9 cellular contexts compared by ENCODE assay signal in genomic region chr11:1853376-1854131, GRCh38. TPM values are rescaled to one million over a fixed set of nuclear protein-coding genes. Genes with fewer than 3 reads are reported as not detected.
DNase-seq lines count a peak whose midpoint lies in the region; ATAC-seq and TF ChIP-seq lines count a peak whose summit lies in the region.
"Had no signal": no experiment of that assay in that cellular context is flagged by ENCODE, and none has a peak within 500 bp of the region (broad histone marks: within the 10 kb centered on the region; RNA-seq: fewer than 3 reads in every experiment).

No MANE protein-coding gene starts in this region.

- peak overlapping the region; percentile 89 to 100 (median 99) for H3K4me2 ChIP-seq in BLaER1 treated with 17β-estradiol and CSF1 and Interleukin-3, amounts not matched to agents 10 nM and 100 nM

- H3K36me3 Mint-ChIP-seq in activated T-helper 1 cell treated with anti-CD3 and anti-CD28 coated beads, Interleukin-12 subunit alpha, Interleukin-12 subunit beta, Interleukin-2, Interleukin-4 antibody, amounts not matched to agents 30 ng/mL and 10 ng/mL and 1 ng/mL, durations not matched to agents 14 hours and 24 hours and 36 hours (ENCODE audit: low read depth), result peaks cover 7% of the 10 kb centered on the region

- H3K4me1 ChIP-seq in BLaER1 treated with 17β-estradiol and CSF1 and Interleukin-3, amounts not matched to agents 10 nM and 100 nM, result peaks cover 86 to 94% (median 89%) of the 10 kb centered on the region in 10 experiments
- no peaks in the 10 kb centered on the region for H3K4me1 ChIP-seq in mucosa of stomach (ENCODE audit: control insufficient read depth, insufficient read depth, low read length)

- peak overlapping the region; percentile 10 to 65 (median 50); a peak in 19 of 20 replicates for H3K4me3 ChIP-seq in BLaER1 treated with 17β-estradiol and CSF1 and Interleukin-3, amounts not matched to agents 10 nM and 100 nM
- peak overlapping the region; percentile 60 for H3K4me3 ChIP-seq in HL-60 (replicated peaks; ENCODE audit: insufficient read depth, low read length)
- no peak overlapping the region for H3K4me3 ChIP-seq in mucosa of stomach (ENCODE audit: low read length)

- no peak for ATAC-seq in HG03571 (IDR thresholded peaks at IDR 0.05; ENCODE audit: unreplicated experiment)

- H3K27me3 ChIP-seq in BLaER1 treated with 17β-estradiol and CSF1 and Interleukin-3, amounts not matched to agents 10 nM and 100 nM, result peaks cover 0 to 18% (median 5%) of the 10 kb centered on the region in 11 experiments; a peak in 2 of 22 replicates
- H3K27me3 ChIP-seq in HL-60 (ENCODE audit: insufficient read depth, poor library complexity, severe bottlenecking) (no peaks in the 10 kb centered on the region), mucosa of stomach (ENCODE audit: control insufficient read depth, insufficient read depth, low read length) (no peaks in the 10 kb centered on the region)

- H3K27ac Mint-ChIP-seq in activated T-helper 1 cell treated with anti-CD3 and anti-CD28 coated beads, Interleukin-12 subunit alpha, Interleukin-12 subunit beta, Interleukin-2, Interleukin-4 antibody, amounts not matched to agents 30 ng/mL and 10 ng/mL and 1 ng/mL, durations not matched to agents 14 hours and 24 hours and 36 hours, result peak overlapping the region; percentile 99
- H3K27ac Mint-ChIP-seq: progenitor cell of endocrine pancreas had no signal

- H3K36me3 ChIP-seq in BLaER1 treated with 17β-estradiol and CSF1 and Interleukin-3, amounts not matched to agents 10 nM and 100 nM, result no peaks in the 10 kb centered on the region
- no peaks in the 10 kb centered on the region for H3K36me3 ChIP-seq in mucosa of stomach (ENCODE audit: control insufficient read depth, insufficient read depth, low read length)

- peak overlapping the region; percentile 54 to 89 (median 66) for H3K9ac ChIP-seq in BLaER1 treated with 17β-estradiol and CSF1 and Interleukin-3, amounts not matched to agents 10 nM and 100 nM
- peak overlapping the region; percentile 50 for H3K9ac ChIP-seq in mucosa of stomach (ENCODE audit: low read length)

- H3K4me3 Mint-ChIP-seq in activated T-helper 1 cell treated with anti-CD3 and anti-CD28 coated beads, Interleukin-12 subunit alpha, Interleukin-12 subunit beta, Interleukin-2, Interleukin-4 antibody, amounts not matched to agents 30 ng/mL and 10 ng/mL and 1 ng/mL, durations not matched to agents 14 hours and 24 hours and 36 hours, result peak overlapping the region; percentile 98

- no peak for TF ChIP-seq CTCF in HL-60 (IDR thresholded peaks at IDR 0.05; ENCODE audit: insufficient read depth, low read length)

- H3K27me3 Mint-ChIP-seq in activated T-helper 1 cell treated with anti-CD3 and anti-CD28 coated beads, Interleukin-12 subunit alpha, Interleukin-12 subunit beta, Interleukin-2, Interleukin-4 antibody, amounts not matched to agents 30 ng/mL and 10 ng/mL and 1 ng/mL, durations not matched to agents 14 hours and 24 hours and 36 hours (ENCODE audit: insufficient read depth), result no peaks in the 10 kb centered on the region

- H4K20me1 ChIP-seq in BLaER1 treated with 17β-estradiol and CSF1 and Interleukin-3, amounts not matched to agents 10 nM and 100 nM, result peaks cover 0 to 49% (median 16%) of the 10 kb centered on the region in 11 experiments; a peak in 14 of 22 replicates

- H3K4me1 Mint-ChIP-seq in activated T-helper 1 cell treated with anti-CD3 and anti-CD28 coated beads, Interleukin-12 subunit alpha, Interleukin-12 subunit beta, Interleukin-2, Interleukin-4 antibody, amounts not matched to agents 30 ng/mL and 10 ng/mL and 1 ng/mL, durations not matched to agents 14 hours and 24 hours and 36 hours (ENCODE audit: low read depth), result peaks cover 53% of the 10 kb centered on the region

- intact Hi-C loops in activated T-helper 1 cell treated with anti-CD3 and anti-CD28 coated beads, Interleukin-12 subunit alpha, Interleukin-12 subunit beta, Interleukin-2, Interleukin-4 antibody, amounts not matched to agents 30 ng/mL and 10 ng/mL and 1 ng/mL, durations not matched to agents 14 hours and 24 hours and 36 hours (cut with micrococcal nuclease), result loop anchor here (2.0 to 10.0 kb wide), 8 partner anchors 15 to 1141 kb away; partner anchors contain the start of genes CD81, CTSD, NAP1L4 and TNNI2

- DNase-seq in HL-60 (ENCODE audit: low read depth in 1 of 2, low spot score in 1 of 2), result no peak
- DNase-seq in activated T-helper 1 cell treated with anti-CD3 and anti-CD28 coated beads, Interleukin-12 subunit alpha, Interleukin-12 subunit beta, Interleukin-2, Interleukin-4 antibody, amounts not matched to agents 30 ng/mL and 10 ng/mL and 1 ng/mL, durations not matched to agents 14 hours and 24 hours and 36 hours (ENCODE audit: low spot score), result no peak
- DNase-seq in hepatic stellate cell (ENCODE audit: low spot score), result no peak
- no peak for DNase-seq in SIG-M5 (lab: John Stamatoyannopoulos, UW)
- no peak for DNase-seq in COLO829 (ENCODE audit: low spot score)

- no peaks in the 10 kb centered on the region for H3K9me3 Mint-ChIP-seq in activated T-helper 1 cell treated with anti-CD3 and anti-CD28 coated beads, Interleukin-12 subunit alpha, Interleukin-12 subunit beta, Interleukin-2, Interleukin-4 antibody, amounts not matched to agents 30 ng/mL and 10 ng/mL and 1 ng/mL, durations not matched to agents 14 hours and 24 hours and 36 hours

- peak overlapping the region; percentile 66 to 98 (median 79) for H3K27ac ChIP-seq in BLaER1 treated with 17β-estradiol and CSF1 and Interleukin-3, amounts not matched to agents 10 nM and 100 nM
- peak overlapping the region; percentile 98 for H3K27ac ChIP-seq in HL-60 (replicated peaks)

- H3K9me3 ChIP-seq in BLaER1 treated with 17β-estradiol and CSF1 and Interleukin-3, amounts not matched to agents 10 nM and 100 nM (replicated peaks in 1 of 11), result no peaks in the 10 kb centered on the region
- H3K9me3 ChIP-seq in mucosa of stomach (ENCODE audit: control insufficient read depth, low read length), result no peaks in the 10 kb centered on the region

RNA-seq across cellular contexts. Expression of gene LSP1, which starts 0.7 kb away (rescaled TPM):
- 257 and 262 TPM in 2 replicates for total RNA-seq in activated T-helper 1 cell treated with anti-CD3 and anti-CD28 coated beads, Interleukin-12 subunit alpha, Interleukin-12 subunit beta, Interleukin-2, Interleukin-4 antibody, amounts not matched to agents 30 ng/mL and 10 ng/mL and 1 ng/mL, durations not matched to agents 14 hours and 24 hours and 36 hours
- total RNA-seq: progenitor cell of endocrine pancreas had no signal

RNA-seq across cellular contexts. Expression of gene TNNI2, which starts 14.8 kb away (rescaled TPM):
- not detected in 2 replicates for total RNA-seq in activated T-helper 1 cell treated with anti-CD3 and anti-CD28 coated beads, Interleukin-12 subunit alpha, Interleukin-12 subunit beta, Interleukin-2, Interleukin-4 antibody, amounts not matched to agents 30 ng/mL and 10 ng/mL and 1 ng/mL, durations not matched to agents 14 hours and 24 hours and 36 hours

RNA-seq across cellular contexts. Expression of gene SYT8, which starts 18.8 kb away (rescaled TPM):
- total RNA-seq in activated T-helper 1 cell treated with anti-CD3 and anti-CD28 coated beads, Interleukin-12 subunit alpha, Interleukin-12 subunit beta, Interleukin-2, Interleukin-4 antibody, amounts not matched to agents 30 ng/mL and 10 ng/mL and 1 ng/mL, durations not matched to agents 14 hours and 24 hours and 36 hours, result not detected in 2 replicates

RNA-seq across cellular contexts. Expression of gene PRR33, which starts 38.1 kb away (rescaled TPM):
- 0.05 TPM in 1 of 2 replicates, not detected in the other for total RNA-seq in activated T-helper 1 cell treated with anti-CD3 and anti-CD28 coated beads, Interleukin-12 subunit alpha, Interleukin-12 subunit beta, Interleukin-2, Interleukin-4 antibody, amounts not matched to agents 30 ng/mL and 10 ng/mL and 1 ng/mL, durations not matched to agents 14 hours and 24 hours and 36 hours
- total RNA-seq: progenitor cell of endocrine pancreas had no signal
